In the genomic region with DNA sequence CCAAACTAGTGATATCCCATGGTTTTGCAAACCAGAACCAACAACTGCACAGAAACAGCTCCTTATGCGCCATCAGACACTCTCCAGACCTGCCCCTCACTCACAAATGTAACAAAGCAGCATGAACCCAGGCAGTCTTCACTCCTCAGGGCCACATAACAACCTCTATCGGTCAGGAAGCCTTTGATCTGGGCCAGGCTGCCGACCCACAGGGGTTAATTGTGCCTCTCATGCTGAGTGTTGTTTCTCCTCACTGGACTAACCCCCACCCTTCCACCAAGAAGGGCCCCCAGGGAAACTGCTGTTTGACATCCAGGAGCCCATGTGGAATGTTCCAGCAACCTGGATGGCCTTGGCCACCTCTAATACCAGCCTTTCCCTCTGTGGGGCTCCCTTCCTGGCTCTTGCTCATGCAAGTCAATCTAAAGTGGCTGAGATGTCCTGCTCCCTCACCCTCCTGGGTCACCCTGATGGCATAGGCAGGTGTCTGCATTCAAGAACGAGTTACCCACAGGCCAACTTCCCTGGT, we compare ENCODE assay signal across 16 cellular contexts. TPM values are rescaled to one million over a fixed set of nuclear protein-coding genes. Genes with fewer than 3 reads are reported as not detected.
DNase-seq lines count a peak whose midpoint lies in the region; ATAC-seq and TF ChIP-seq lines count a peak whose summit lies in the region.
"Had no signal": no experiment of that assay in that cellular context is flagged by ENCODE, and none has a peak within 500 bp of the region (broad histone marks: within the 10 kb centered on the region; RNA-seq: fewer than 3 reads in every experiment).

No MANE protein-coding gene starts in this region.

- DNase-seq in Caco-2 (no peak), GM23338 (ENCODE audit: low spot score) (peak; percentile 2), left lobe of liver (ENCODE audit: low spot score) (peak; percentile 33), endodermal cell (no peak), LoVo (ENCODE audit: low spot score) (no peak)
- DNase-seq: ACHN, C1 segment of cervical spinal cord, DMS79, KG1, NCI-H1417, NCI-H187, NCI-H2227 treated with DMSO at 0.1 percent for 48 hours, NCI-H510A treated with DMSO at 0.1 percent for 48 hours had no signal

- POLR2A ChIA-PET in Caco-2 (lab: Charles Lee) = no interaction called here

- H3K27me3 ChIP-seq in Caco-2 (replicated peaks; ENCODE audit: control insufficient read depth, insufficient read depth, low read length) = no peaks in the 10 kb centered on the region
- H3K27me3 ChIP-seq in GM23338 (ENCODE audit: insufficient read depth) = no peaks in the 10 kb centered on the region
- no peaks in the 10 kb centered on the region for H3K27me3 ChIP-seq in skeletal muscle tissue (ENCODE audit: control insufficient read depth in 3 of 3, insufficient read depth in 3 of 3, low read length in 3 of 3)
- H3K27me3 ChIP-seq in endodermal cell (ENCODE audit: control insufficient read depth, insufficient read depth, low read length, poor library complexity, severe bottlenecking) = no peaks in the 10 kb centered on the region

- no peaks in the 10 kb centered on the region for H3K9me2 ChIP-seq in GM23338 (ENCODE audit: insufficient read depth)

- BruUV-seq in Caco-2 (replicated peaks; lab: Mats Ljungman, UMichigan) = no TSS peak

- H4K20me1 ChIP-seq in GM23338 (replicated peaks; ENCODE audit: insufficient read depth) = peaks cover 6% of the 10 kb centered on the region

- H3K27ac ChIP-seq in GM23338 (ENCODE audit: low read depth) (no peak overlapping the region), skeletal muscle tissue (ENCODE audit: low read depth, low read length) (peak overlapping the region; percentile 7), endodermal cell (ENCODE audit: low read depth, low read length) (no peak overlapping the region)
- H3K27ac ChIP-seq: RWPE1 had no signal

- no peaks in the 10 kb centered on the region for H3K36me3 ChIP-seq in Caco-2 (ENCODE audit: control insufficient read depth, insufficient read depth, low read length)
- H3K36me3 ChIP-seq in GM23338 (ENCODE audit: insufficient read depth) = no peaks in the 10 kb centered on the region
- peaks cover 6 to 7% (median 7%) of the 10 kb centered on the region in 3 donors for H3K36me3 ChIP-seq in skeletal muscle tissue (ENCODE audit: control insufficient read depth in 3 of 3, insufficient read depth in 3 of 3, low read length in 3 of 3)
- H3K36me3 ChIP-seq in endodermal cell (ENCODE audit: control insufficient read depth, insufficient read depth, low read length) = no peaks in the 10 kb centered on the region

- intact Hi-C loops in Caco-2 (cut with micrococcal nuclease; ENCODE audit: unreplicated experiment) = no loop called here

- CTCF ChIA-PET in Caco-2 (lab: Charles Lee) = no interaction called here

- no peak overlapping the region for H3K9ac ChIP-seq in skeletal muscle tissue (ENCODE audit: low read depth in 1 of 3, low read length in 3 of 3)
- no peak overlapping the region for H3K9ac ChIP-seq in endodermal cell (ENCODE audit: extremely low read depth, low read length, poor library complexity, severe bottlenecking)

- no peaks in the 10 kb centered on the region for H3K79me2 ChIP-seq in GM23338 (replicated peaks; ENCODE audit: insufficient read depth)

- no peaks in the 10 kb centered on the region for H3K9me3 Mint-ChIP-seq in Caco-2 (ENCODE audit: unreplicated experiment)
- H3K9me3 Mint-ChIP-seq in GM23338 = no peaks in the 10 kb centered on the region; the same call in 2 of the 3 replicates
- no peaks in the 10 kb centered on the region for H3K9me3 Mint-ChIP-seq in endodermal cell

- no peak overlapping the region for H3K4me2 ChIP-seq in GM23338

- peak overlapping the region; percentile 32 for H3K27ac Mint-ChIP-seq in Caco-2 (ENCODE audit: unreplicated experiment)
- no peak overlapping the region for H3K27ac Mint-ChIP-seq in GM23338
- no peak overlapping the region for H3K27ac Mint-ChIP-seq in endodermal cell

- H3K4me1 ChIP-seq in Caco-2 (no peaks in the 10 kb centered on the region), GM23338 (ENCODE audit: insufficient read depth) (no peaks in the 10 kb centered on the region), skeletal muscle tissue (ENCODE audit: control insufficient read depth in 3 of 3, insufficient read depth in 3 of 3, low read length in 3 of 3) (peaks cover 23 to 66% (median 52%) of the 10 kb centered on the region in 3 donors), endodermal cell (ENCODE audit: control insufficient read depth, insufficient read depth, low read length) (no peaks in the 10 kb centered on the region)

- H2AFZ ChIP-seq in GM23338 = no peak overlapping the region

- 70 to 76% methylated on average over 2 to 4 of the region's 4 CpGs for WGBS in endodermal cell (ENCODE audit: insufficient coverage in 1 of 2, insufficient read length in 1 of 2), 2 experiments

- H3K36me3 Mint-ChIP-seq in Caco-2 (ENCODE audit: insufficient read depth, unreplicated experiment) (peaks cover 16% of the 10 kb centered on the region), GM23338 (ENCODE audit: low read depth) (no peaks in the 10 kb centered on the region), endodermal cell (ENCODE audit: low read depth) (peaks cover 23% of the 10 kb centered on the region)

- no peaks in the 10 kb centered on the region for H3K4me1 Mint-ChIP-seq in Caco-2 (ENCODE audit: low read depth, unreplicated experiment)
- H3K4me1 Mint-ChIP-seq in GM23338 = peaks cover 4% of the 10 kb centered on the region
- peaks cover 3% of the 10 kb centered on the region for H3K4me1 Mint-ChIP-seq in endodermal cell

- H3K4me3 ChIP-seq in Caco-2 (ENCODE audit: low read depth, low read length) = no peak overlapping the region
- H3K4me3 ChIP-seq in GM23338 = no peak overlapping the region
- no peak overlapping the region for H3K4me3 ChIP-seq in skeletal muscle tissue (ENCODE audit: low read length in 3 of 3)
- no peak overlapping the region for H3K4me3 ChIP-seq in endodermal cell (ENCODE audit: low read length)

- TF ChIP-seq CTCF in Caco-2 (IDR thresholded peaks at IDR 0.05; ENCODE audit: insufficient read depth in 1 of 2, low read depth in 1 of 2, low read length in 1 of 2, severe bottlenecking in 1 of 2, unreplicated experiment in 1 of 2) = no peak
- no peak for TF ChIP-seq CTCF in GM23338 (conservative IDR thresholded peaks at IDR 0.05; ENCODE audit: low read depth in 2 of 2)
- TF ChIP-seq CTCF in endodermal cell (conservative IDR thresholded peaks at IDR 0.05) = no peak

- ATAC-seq in GM23338 (no peak), left lobe of liver (no peak), GM18498 (IDR thresholded peaks at IDR 0.05; ENCODE audit: unreplicated experiment) (no peak)

- no peaks in the 10 kb centered on the region for H3F3A ChIP-seq in GM23338 (replicated peaks; ENCODE audit: low read depth)

- H3K9me3 ChIP-seq in Caco-2 = no peaks in the 10 kb centered on the region
- H3K9me3 ChIP-seq in skeletal muscle tissue (ENCODE audit: control insufficient read depth in 3 of 3, low read length in 3 of 3) = no peaks in the 10 kb centered on the region
- H3K9me3 ChIP-seq in endodermal cell (ENCODE audit: control insufficient read depth, low read length) = no peaks in the 10 kb centered on the region

- no peak overlapping the region for H3K4me3 Mint-ChIP-seq in Caco-2 (ENCODE audit: unreplicated experiment)
- H3K4me3 Mint-ChIP-seq in GM23338 = no peak overlapping the region
- H3K4me3 Mint-ChIP-seq in endodermal cell = no peak overlapping the region

- H3K27me3 Mint-ChIP-seq in Caco-2 (ENCODE audit: insufficient read depth, unreplicated experiment) (no peaks in the 10 kb centered on the region), GM23338 (ENCODE audit: insufficient read depth, low read depth, poor library complexity) (peaks cover 5% of the 10 kb centered on the region), endodermal cell (ENCODE audit: insufficient read depth) (no peaks in the 10 kb centered on the region)

TF ChIP-seq in GM23338, 12 proteins besides CTCF, POLR2A, EP300 and RAD21 (continues in another document):
- no peak for TF ChIP-seq ZNF114 (CRISPR knock-in tag; IDR thresholded peaks at IDR 0.05)
- TF ChIP-seq STAT1 (IDR thresholded peaks at IDR 0.05; ENCODE audit: unreplicated experiment) = no peak
- TF ChIP-seq, protein P1, sequence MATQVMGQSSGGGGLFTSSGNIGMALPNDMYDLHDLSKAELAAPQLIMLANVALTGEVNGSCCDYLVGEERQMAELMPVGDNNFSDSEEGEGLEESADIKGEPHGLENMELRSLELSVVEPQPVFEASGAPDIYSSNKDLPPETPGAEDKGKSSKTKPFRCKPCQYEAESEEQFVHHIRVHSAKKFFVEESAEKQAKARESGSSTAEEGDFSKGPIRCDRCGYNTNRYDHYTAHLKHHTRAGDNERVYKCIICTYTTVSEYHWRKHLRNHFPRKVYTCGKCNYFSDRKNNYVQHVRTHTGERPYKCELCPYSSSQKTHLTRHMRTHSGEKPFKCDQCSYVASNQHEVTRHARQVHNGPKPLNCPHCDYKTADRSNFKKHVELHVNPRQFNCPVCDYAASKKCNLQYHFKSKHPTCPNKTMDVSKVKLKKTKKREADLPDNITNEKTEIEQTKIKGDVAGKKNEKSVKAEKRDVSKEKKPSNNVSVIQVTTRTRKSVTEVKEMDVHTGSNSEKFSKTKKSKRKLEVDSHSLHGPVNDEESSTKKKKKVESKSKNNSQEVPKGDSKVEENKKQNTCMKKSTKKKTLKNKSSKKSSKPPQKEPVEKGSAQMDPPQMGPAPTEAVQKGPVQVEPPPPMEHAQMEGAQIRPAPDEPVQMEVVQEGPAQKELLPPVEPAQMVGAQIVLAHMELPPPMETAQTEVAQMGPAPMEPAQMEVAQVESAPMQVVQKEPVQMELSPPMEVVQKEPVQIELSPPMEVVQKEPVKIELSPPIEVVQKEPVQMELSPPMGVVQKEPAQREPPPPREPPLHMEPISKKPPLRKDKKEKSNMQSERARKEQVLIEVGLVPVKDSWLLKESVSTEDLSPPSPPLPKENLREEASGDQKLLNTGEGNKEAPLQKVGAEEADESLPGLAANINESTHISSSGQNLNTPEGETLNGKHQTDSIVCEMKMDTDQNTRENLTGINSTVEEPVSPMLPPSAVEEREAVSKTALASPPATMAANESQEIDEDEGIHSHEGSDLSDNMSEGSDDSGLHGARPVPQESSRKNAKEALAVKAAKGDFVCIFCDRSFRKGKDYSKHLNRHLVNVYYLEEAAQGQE (IDR thresholded peaks at IDR 0.05; ENCODE audit: unreplicated experiment) = no peak
- no peak for TF ChIP-seq POLR2AphosphoS5 (IDR thresholded peaks at IDR 0.05; ENCODE audit: low read depth)

RNA-seq across cellular contexts. Expression of gene RGL4, which starts 7.9 kb away (rescaled TPM):
- total RNA-seq in Caco-2 (2022) (not detected in 2 replicates), left lobe of liver (not detected), skeletal muscle tissue (0.52 TPM), endodermal cell (not detected)
- total RNA-seq in GM23338 (2014; rRNA removed; shearing (Covaris generic)) = not detected in 2 replicates
- 0.07 and 0.16 TPM in 2 replicates for polyA plus RNA-seq in GM23338 (2016; fragmentation: Nextera tagmentation; extraction: Ambion mirVana)
- not detected for polyA plus RNA-seq in endodermal cell (2013, experiment 1 of 2)
- not detected for polyA plus RNA-seq in endodermal cell (2013, experiment 2 of 2)

RNA-seq across cellular contexts. Expression of gene DRICH1, which starts 50.8 kb away (rescaled TPM):
- 4.7 and 4.8 TPM in 2 replicates for total RNA-seq in Caco-2 (2022)
- not detected in 2 replicates for total RNA-seq in GM23338 (2014; rRNA removed; shearing (Covaris generic))
- polyA plus RNA-seq in GM23338 (2016; fragmentation: Nextera tagmentation; extraction: Ambion mirVana) = not detected in 2 replicates
- total RNA-seq in left lobe of liver = 0.18 TPM
- 0.52 TPM for total RNA-seq in skeletal muscle tissue
- total RNA-seq in endodermal cell = under 1 TPM in 1 of 2 donors, not detected in 1; 0.24 TPM
- not detected for polyA plus RNA-seq in endodermal cell (2013, experiment 1 of 2)
- 0.21 TPM for polyA plus RNA-seq in endodermal cell (2013, experiment 2 of 2)

Comparison
In these comparisons a context has a peak if more than half of its experiments do, and no peak if none do; other contexts are left out.
1. DNase-seq: peak in GM23338 (single experiment) and left lobe of liver (single experiment); none in Caco-2 (0 of 2), endodermal cell (single experiment) and LoVo (single experiment).